In the genomic region with DNA sequence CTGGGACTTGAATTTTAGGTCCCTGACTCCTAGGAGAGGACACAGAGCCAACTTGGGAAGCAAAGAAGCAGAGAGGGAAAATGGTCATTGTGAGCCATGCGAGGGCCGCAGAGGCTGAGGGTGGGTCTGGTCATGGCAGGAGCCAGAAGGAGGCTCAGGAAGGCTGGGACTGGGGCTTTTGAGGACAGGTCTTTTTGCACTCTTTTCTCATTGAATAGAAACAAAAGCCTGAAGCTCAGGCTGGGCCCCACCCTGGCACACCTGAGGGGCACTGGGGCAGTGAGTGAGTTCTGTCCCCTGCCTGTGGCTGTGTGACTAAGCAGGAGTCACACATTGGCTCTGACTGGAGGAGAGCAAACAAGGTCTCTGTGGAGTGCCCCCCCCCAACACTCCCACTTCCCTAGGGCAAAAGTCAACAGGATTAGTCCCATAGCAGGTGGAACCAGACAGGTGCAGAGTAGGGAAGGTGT, we compare ENCODE assay signal across 14 cellular contexts. TPM values are rescaled to one million over a fixed set of nuclear protein-coding genes. Genes with fewer than 3 reads are reported as not detected.
DNase-seq lines count a peak whose midpoint lies in the region; ATAC-seq and TF ChIP-seq lines count a peak whose summit lies in the region.
"Had no signal": no experiment of that assay in that cellular context is flagged by ENCODE, and none has a peak within 500 bp of the region (broad histone marks: within the 10 kb centered on the region; RNA-seq: fewer than 3 reads in every experiment).

No MANE protein-coding gene starts in this region.

- intact Hi-C loops in IMR-90 (cut with micrococcal nuclease) = no loop called here
- intact Hi-C loops in CD4-positive, alpha-beta memory T cell (cut with micrococcal nuclease) = no loop called here

- no peak overlapping the region for H3K56ac ChIP-seq in IMR-90 (ENCODE audit: extremely low read depth, insufficient read depth, low read length)

- H2BK20ac ChIP-seq in IMR-90 (ENCODE audit: low read depth, low read length) = peak overlapping the region; percentile 70; the same call in 1 of the 2 replicates

- H3K9me1 ChIP-seq in IMR-90 (ENCODE audit: insufficient read depth, low read length) = peaks cover 15% of the 10 kb centered on the region

- POLR2A ChIA-PET in IMR-90 (lab: Charles Lee; ENCODE audit: unreplicated experiment) = no interaction called here
- POLR2A ChIA-PET in CD4-positive, alpha-beta memory T cell (lab: Charles Lee; ENCODE audit: partially characterized antibody) = no interaction called here

- H2BK15ac ChIP-seq in IMR-90 (ENCODE audit: low read depth, low read length) = 0 out of 3 replicates have a peak overlapping the region, but pooled peaks have one; percentile 37

- no peak overlapping the region for H2AK9ac ChIP-seq in IMR-90 (replicated peaks; ENCODE audit: low read depth, low read length, poor library complexity)

- in situ Hi-C loops in IMR-90 (cut with MboI; ENCODE audit: low sequenced_read_pairs) = no loop called here

- no peak for TF ChIP-seq CTCF in IMR-90 (conservative IDR thresholded peaks at IDR 0.05; ENCODE audit: low read depth, low read length)
- no peak for TF ChIP-seq CTCF in Peyer's patch (IDR thresholded peaks at IDR 0.05)
- TF ChIP-seq CTCF in WERI-Rb-1 (IDR thresholded peaks at IDR 0.05; ENCODE audit: low read depth, low read length) = no peak

- H4K91ac ChIP-seq in IMR-90 (ENCODE audit: insufficient read depth, low read depth, low read length) = no peak overlapping the region; the same call in 1 of the 2 replicates

- peak overlapping the region in 1 of 2 experiments; percentile 49; a peak in 1 of 4 replicates for H4K8ac ChIP-seq in IMR-90 (ENCODE audit: low read depth in 2 of 2, low read length in 2 of 2)

- H3K36me3 ChIP-seq in ACC112 (ENCODE audit: insufficient read depth, low read length) (no peaks in the 10 kb centered on the region), IMR-90 (ENCODE audit: control insufficient read depth, insufficient read depth, low read length) (no peaks in the 10 kb centered on the region), Peyer's patch (no peaks in the 10 kb centered on the region), WERI-Rb-1 (no peaks in the 10 kb centered on the region)
- no peaks in the 10 kb centered on the region for H3K36me3 ChIP-seq in CD4-positive, alpha-beta memory T cell (ENCODE audit: insufficient read depth, low read length)
- H3K36me3 ChIP-seq: heart right ventricle had no signal

- no peak overlapping the region for H3K4me3 Mint-ChIP-seq in CD4-positive, alpha-beta memory T cell

- H3K23ac ChIP-seq in IMR-90 (ENCODE audit: low read depth, low read length) = no peak overlapping the region

- dilution Hi-C loops in IMR-90 (cut with HindIII; ENCODE audit: low sequenced_read_pairs, unreplicated experiment) = no loop called here

- no peak overlapping the region for H4K5ac ChIP-seq in IMR-90 (ENCODE audit: low read depth, low read length)

- CTCF ChIA-PET in IMR-90 (lab: Yijun Ruan, JAX) = interaction anchor here (1.5 kb wide), 1 partner anchor 92 kb away, joined by 3 read pairs; no protein-coding TSS in a partner anchor
- CTCF ChIA-PET in CD4-positive, alpha-beta memory T cell (lab: Charles Lee; ENCODE audit: partially characterized antibody) = no interaction called here

- H2AFZ ChIP-seq in ACC112 (ENCODE audit: low read length, unreplicated experiment) (no peak overlapping the region), IMR-90 (replicated peaks; ENCODE audit: low read length, poor library complexity) (no peak overlapping the region)

- no peak for ATAC-seq in IMR-90 (ENCODE audit: low read depth)
- no peak for ATAC-seq in HG03045 (IDR thresholded peaks at IDR 0.05; ENCODE audit: unreplicated experiment)
- no peak for ATAC-seq in HG02840 (IDR thresholded peaks at IDR 0.05; ENCODE audit: low FRiP score, unreplicated experiment)
- ATAC-seq: heart right ventricle had no signal

- no peaks in the 10 kb centered on the region for H3K9me3 Mint-ChIP-seq in CD4-positive, alpha-beta memory T cell

- H3K79me1 ChIP-seq in IMR-90 (ENCODE audit: low read depth in 1 of 2, low read length in 2 of 2) = peaks cover 0 to 14% of the 10 kb centered on the region in 2 experiments; a peak in 2 of 4 replicates

- no peak overlapping the region for H3K18ac ChIP-seq in IMR-90 (ENCODE audit: low read depth, low read length)

- no TSS peak for BruUV-seq in IMR-90 (replicated peaks; lab: Mats Ljungman, UMichigan)

- no peaks in the 10 kb centered on the region for H3K27me3 ChIP-seq in ACC112 (ENCODE audit: insufficient read depth, low read length)
- no peaks in the 10 kb centered on the region for H3K27me3 ChIP-seq in IMR-90 (ENCODE audit: control insufficient read depth, insufficient read depth, low read length)
- peaks cover 0 to 6% of the 10 kb centered on the region in 2 donors for H3K27me3 ChIP-seq in Peyer's patch
- no peaks in the 10 kb centered on the region for H3K27me3 ChIP-seq in WERI-Rb-1 (ENCODE audit: insufficient read depth, low read depth, severe bottlenecking)
- H3K27me3 ChIP-seq in CD4-positive, alpha-beta memory T cell (ENCODE audit: insufficient read depth, low read length) = peaks cover 6% of the 10 kb centered on the region

- H2BK120ac ChIP-seq in IMR-90 (ENCODE audit: low read depth, low read length) = peak overlapping the region; percentile 32

- H3K36me3 Mint-ChIP-seq in CD4-positive, alpha-beta memory T cell = no peaks in the 10 kb centered on the region

- no peaks in the 10 kb centered on the region for H4K20me1 ChIP-seq in IMR-90 (ENCODE audit: insufficient read depth, low read length)

- H3K4me3 ChIP-seq in ACC112 (ENCODE audit: low read depth, low read length) (no peak overlapping the region), IMR-90 (ENCODE audit: insufficient read depth, low read depth, low read length) (no peak overlapping the region), Peyer's patch (no peak overlapping the region), WERI-Rb-1 (ENCODE audit: low read depth, low read length) (no peak overlapping the region)
- no peak overlapping the region for H3K4me3 ChIP-seq in CD4-positive, alpha-beta memory T cell (ENCODE audit: low read length in 2 of 2)
- H3K4me3 ChIP-seq: heart right ventricle had no signal

- no peaks in the 10 kb centered on the region for H3K4me1 Mint-ChIP-seq in CD4-positive, alpha-beta memory T cell

- peak overlapping the region; percentile 44; the same call in 1 of the 2 replicates for H2AK5ac ChIP-seq in IMR-90 (ENCODE audit: low read depth, low read length)

- peak overlapping the region; percentile 58 for H3K27ac ChIP-seq in ACC112 (ENCODE audit: low read depth, low read length)
- H3K27ac ChIP-seq in IMR-90 (ENCODE audit: insufficient read depth, low read length) = no peak overlapping the region
- no peak overlapping the region for H3K27ac ChIP-seq in Peyer's patch
- no peak overlapping the region for H3K27ac ChIP-seq in WERI-Rb-1
- H3K27ac ChIP-seq in CD4-positive, alpha-beta memory T cell (ENCODE audit: low read depth, low read length) = no peak overlapping the region
- H3K27ac ChIP-seq: heart right ventricle had no signal

- H2BK5ac ChIP-seq in IMR-90 (ENCODE audit: low read depth, low read length, poor library complexity, severe bottlenecking) = no peak overlapping the region

- no peaks in the 10 kb centered on the region for H3K79me2 ChIP-seq in ACC112 (ENCODE audit: control insufficient read depth, insufficient read depth, low read length, unreplicated experiment)

- no peak overlapping the region for H3K4me2 ChIP-seq in IMR-90 (ENCODE audit: low read depth, low read length)

- H3K4me1 ChIP-seq in ACC112 (ENCODE audit: control insufficient read depth, insufficient read depth, low read length, unreplicated experiment) (peaks cover 65% of the 10 kb centered on the region), IMR-90 (ENCODE audit: control insufficient read depth, insufficient read depth, low read length) (peaks cover 10% of the 10 kb centered on the region), Peyer's patch (peaks cover 0 to 20% (median 0%) of the 10 kb centered on the region in 4 donors)
- no peaks in the 10 kb centered on the region for H3K4me1 ChIP-seq in CD4-positive, alpha-beta memory T cell (ENCODE audit: insufficient read depth, low read length)

- DNase-seq in IMR-90 = no peak
- peak in 2 of 3 donors; percentile 65 to 74 for DNase-seq in Peyer's patch
- peak; percentile 75 for DNase-seq in mesenteric fat pad (ENCODE audit: low spot score)
- no peak for DNase-seq in WERI-Rb-1
- DNase-seq in CD4-positive, alpha-beta memory T cell = no peak
- DNase-seq: anterior cingulate cortex; effector CD4-positive, alpha-beta T cell; heart right ventricle; mesendoderm; NCI-H1436 had no signal

- TF ChIP-seq POLR2A in IMR-90 (IDR thresholded peaks at IDR 0.05; ENCODE audit: low read depth, low read length) (no peak), Peyer's patch (IDR thresholded peaks at IDR 0.05) (no peak)

- H3K4ac ChIP-seq in IMR-90 (ENCODE audit: low read depth, low read length) = peak overlapping the region; percentile 58

- TF ChIP-seq RAD21 in IMR-90 (IDR thresholded peaks at IDR 0.05; ENCODE audit: low read length) = no peak

- H3K9ac ChIP-seq in IMR-90 (ENCODE audit: low read depth, low read length) = no peak overlapping the region

- H3K27me3 Mint-ChIP-seq in CD4-positive, alpha-beta memory T cell = peaks cover 32 to 36% of the 10 kb centered on the region in 2 donors

- H3K27ac Mint-ChIP-seq in CD4-positive, alpha-beta memory T cell = no peak overlapping the region

- H3K14ac ChIP-seq in IMR-90 (replicated peaks; ENCODE audit: low read depth, low read length) = peak overlapping the region; percentile 39

- WGBS in IMR-90 (ENCODE audit: extremely low coverage in 2 of 2, insufficient read length in 1 of 2), 2 experiments = 100% methylated on average over 1 of the region's 2 CpGs; no CpG with 5 or more reads in 1 of the 2 experiments

- H3K9me3 ChIP-seq in IMR-90 (ENCODE audit: control insufficient read depth, insufficient read depth, low read length) (no peaks in the 10 kb centered on the region), Peyer's patch (no peaks in the 10 kb centered on the region), WERI-Rb-1 (ENCODE audit: severe bottlenecking) (no peaks in the 10 kb centered on the region)
- H3K9me3 ChIP-seq in CD4-positive, alpha-beta memory T cell (ENCODE audit: control insufficient read depth in 1 of 2, low read length in 2 of 2) = no peaks in the 10 kb centered on the region
- H3K9me3 ChIP-seq: heart right ventricle had no signal

RNA-seq across cellular contexts. Expression of gene KRT7, which starts 2.8 kb away (rescaled TPM):
- total RNA-seq in IMR-90 (2012; rRNA removed) (0.54 and 1.4 TPM in 2 replicates), Peyer's patch (1 to 10 TPM in 1 of 4 donors, under 1 TPM in 1, not detected in 2; 0.67 to 1.2 TPM), mesenteric fat pad (11.7 TPM)
- polyA plus RNA-seq in IMR-90 (2012; rRNA removed) = 1.4 and 1.7 TPM in 2 replicates
- 2.5 and 3.4 TPM in 2 replicates for polyA plus RNA-seq in IMR-90 (2012; cell fraction: cytosol; rRNA removed)
- 0.60 and 1.7 TPM in 2 replicates for polyA plus RNA-seq in IMR-90 (2012; cell fraction: nucleus; rRNA removed; ENCODE audit: low replicate concordance)
- total RNA-seq in CD4-positive, alpha-beta memory T cell = not detected
- not detected for polyA plus RNA-seq in CD4-positive, alpha-beta memory T cell
- total RNA-seq: temporal lobe had no signal

RNA-seq across cellular contexts. Expression of gene KRT86, which starts 38.6 kb away (rescaled TPM):
- total RNA-seq in IMR-90 (2012; rRNA removed) = not detected in 2 replicates
- polyA plus RNA-seq in IMR-90 (2012; rRNA removed) = 0.06 TPM in 1 of 2 replicates, not detected in the other
- 0.01 TPM in 1 of 2 replicates, not detected in the other for polyA plus RNA-seq in IMR-90 (2012; cell fraction: cytosol; rRNA removed)
- polyA plus RNA-seq in IMR-90 (2012; cell fraction: nucleus; rRNA removed; ENCODE audit: low replicate concordance) = 0.03 TPM in 1 of 2 replicates, not detected in the other
- total RNA-seq in Peyer's patch = not detected
- not detected for total RNA-seq in mesenteric fat pad
- total RNA-seq in CD4-positive, alpha-beta memory T cell = not detected
- polyA plus RNA-seq in CD4-positive, alpha-beta memory T cell = not detected

RNA-seq across cellular contexts. Expression of gene KRT80, which starts 44.0 kb away (rescaled TPM):
- total RNA-seq in IMR-90 (2012; rRNA removed) = 0.54 and 0.56 TPM in 2 replicates
- 3.4 TPM in 2 replicates for polyA plus RNA-seq in IMR-90 (2012; rRNA removed)
- 1.2 and 2.4 TPM in 2 replicates for polyA plus RNA-seq in IMR-90 (2012; cell fraction: cytosol; rRNA removed)
- 14.7 and 18.0 TPM in 2 replicates for polyA plus RNA-seq in IMR-90 (2012; cell fraction: nucleus; rRNA removed; ENCODE audit: low replicate concordance)
- total RNA-seq in Peyer's patch = under 1 TPM in 2 of 4 donors, not detected in 2; 0.13 to 0.38 TPM
- not detected for total RNA-seq in mesenteric fat pad
- total RNA-seq in CD4-positive, alpha-beta memory T cell = not detected
- not detected for polyA plus RNA-seq in CD4-positive, alpha-beta memory T cell

RNA-seq across cellular contexts. Expression of gene KRT81, which starts 55.5 kb away (rescaled TPM):
- under 0.01 TPM in 2 replicates for total RNA-seq in IMR-90 (2012; rRNA removed)
- 0.05 and 0.29 TPM in 2 replicates for polyA plus RNA-seq in IMR-90 (2012; rRNA removed)
- 0.17 and 0.21 TPM in 2 replicates for polyA plus RNA-seq in IMR-90 (2012; cell fraction: cytosol; rRNA removed)
- 0.09 and 0.13 TPM in 2 replicates for polyA plus RNA-seq in IMR-90 (2012; cell fraction: nucleus; rRNA removed; ENCODE audit: low replicate concordance)
- total RNA-seq in Peyer's patch = not detected
- total RNA-seq in mesenteric fat pad = not detected
- total RNA-seq in CD4-positive, alpha-beta memory T cell = not detected
- polyA plus RNA-seq in CD4-positive, alpha-beta memory T cell = not detected
- total RNA-seq: heart right ventricle, temporal lobe had no signal
- polyA plus RNA-seq: heart right ventricle had no signal

Comparison
In these comparisons a context has a peak if more than half of its experiments do, and no peak if none do; other contexts are left out.
1. DNase-seq: peak in Peyer's patch (2 of 3) and mesenteric fat pad (single experiment); none in IMR-90 (single experiment), WERI-Rb-1 (single experiment) and CD4-positive, alpha-beta memory T cell (0 of 5).